Comparison of ENCODE assay signal across 9 cellular contexts in the genomic region with DNA sequence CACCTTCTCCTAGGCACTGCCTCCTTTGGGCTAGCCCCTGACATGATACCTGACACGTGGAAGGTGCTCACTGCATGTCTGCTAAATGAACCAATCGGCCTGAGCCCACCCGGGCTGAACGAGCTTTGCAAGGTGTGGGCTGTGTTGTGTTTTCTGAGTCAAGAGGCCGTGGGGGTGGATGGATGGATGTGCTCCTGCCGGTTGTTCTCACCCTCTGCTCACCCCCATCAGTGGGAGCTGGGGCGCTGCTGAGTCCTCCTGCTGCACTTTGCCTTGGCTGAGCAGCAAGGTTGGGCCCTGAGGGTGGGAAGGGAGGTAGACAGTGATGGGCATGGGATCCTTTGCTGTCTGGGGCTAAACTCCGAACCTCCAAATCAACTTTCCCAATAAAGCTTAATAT. TPM values are rescaled to one million over a fixed set of nuclear protein-coding genes. Genes with fewer than 3 reads are reported as not detected.
"Had no signal": no experiment of that assay in that cellular context is flagged by ENCODE, and none has a peak within 500 bp of the region (broad histone marks: within the 10 kb centered on the region; RNA-seq: fewer than 3 reads in every experiment).

No MANE protein-coding gene starts in this region.

- H3K27me3 Mint-ChIP-seq: IgD-negative memory B cell had no signal

- H3K9me3 Mint-ChIP-seq: H9, HFFc6, IgD-negative memory B cell had no signal

- H3K4me3 Mint-ChIP-seq: H9, HFFc6, IgD-negative memory B cell had no signal

- H3K27ac ChIP-seq: HL-60 had no signal

- ATAC-seq: HepG2 had no signal

- FAIRE-seq: H54, HepG2 had no signal

- H3K4me1 Mint-ChIP-seq: IgD-negative memory B cell had no signal

- DNase-seq: GOT3, H9, HCEC 1CT, HFFc6, KBM-7 had no signal

- H3K27ac Mint-ChIP-seq: H9, HFFc6, IgD-negative memory B cell had no signal

RNA-seq across cellular contexts. Expression of a gene that starts 6.7 kb away (rescaled TPM):
- total RNA-seq: HepG2, HFFc6 had no signal
- polyA plus RNA-seq: HepG2 had no signal
